Comparison of ENCODE assay signal across 8 cellular contexts in the genomic region with DNA sequence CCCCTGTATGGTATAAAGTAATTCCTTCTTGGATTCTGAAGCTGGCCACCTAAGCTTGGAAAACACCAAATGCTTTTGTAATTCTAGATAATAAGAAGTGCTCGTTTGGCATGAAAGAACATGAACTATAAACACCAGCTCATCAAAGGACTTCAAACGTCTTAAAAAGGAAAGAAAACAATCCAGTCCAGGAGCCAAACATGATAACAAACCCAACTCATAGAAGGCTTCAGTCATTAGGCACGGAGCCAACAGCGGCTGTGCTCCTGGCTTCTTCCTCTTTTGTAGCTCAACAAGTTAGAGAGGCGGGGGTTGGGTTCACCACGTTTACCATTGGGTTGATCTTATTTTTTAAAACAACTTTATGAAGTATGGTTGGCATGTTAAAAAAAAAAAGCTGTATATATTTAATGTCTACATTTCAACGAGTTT. TPM values are rescaled to one million over a fixed set of nuclear protein-coding genes. Genes with fewer than 3 reads are reported as not detected.
DNase-seq lines count a peak whose midpoint lies in the region; ATAC-seq and TF ChIP-seq lines count a peak whose summit lies in the region.

No MANE protein-coding gene starts in this region.

- H3K27ac ChIP-seq in DOHH2 (ENCODE audit: low read depth, low read length) (peak overlapping the region; percentile 99), KMS-11 (no peak overlapping the region)

- H3K27me3 ChIP-seq in DOHH2 (ENCODE audit: control insufficient read depth, low read length) (no peaks in the 10 kb centered on the region), KMS-11 (ENCODE audit: insufficient read depth, low read depth) (no peaks in the 10 kb centered on the region; the same call in 1 of the 2 replicates)

- H3F3A ChIP-seq in DOHH2 (ENCODE audit: control insufficient read depth, insufficient read depth), result peaks cover 61% of the 10 kb centered on the region

- H3K9me3 Mint-ChIP-seq in nephron, result no peaks in the 10 kb centered on the region

- H3K4me3 ChIP-seq in DOHH2 (ENCODE audit: low read length) (peak overlapping the region; percentile 76), KMS-11 (IDR thresholded peaks at IDR 0.05; ENCODE audit: insufficient read depth, low read depth, low read length) (no peak overlapping the region)

- ATAC-seq in T-helper 17 cell (peak; percentile 6), HG03442 (IDR thresholded peaks at IDR 0.05; ENCODE audit: unreplicated experiment) (no peak)

- peak overlapping the region; percentile 97 for H3K27ac Mint-ChIP-seq in T-helper 17 cell
- H3K27ac Mint-ChIP-seq in nephron, result peak overlapping the region in 2 of 3 experiments; percentile 28 to 51

- peak in 1 of 3 donors; percentile 31 for DNase-seq in T-helper 17 cell
- peak; percentile 14 for DNase-seq in effector CD4-positive, alpha-beta T cell
- DNase-seq in foreskin melanocyte, result no peak
- DNase-seq in AG20443 (ENCODE audit: low spot score), result no peak

- H3K9me3 ChIP-seq in DOHH2 (ENCODE audit: control insufficient read depth, insufficient read depth, low read length) (no peaks in the 10 kb centered on the region), T-helper 17 cell (ENCODE audit: control insufficient read depth, low read length, poor library complexity, severe bottlenecking) (no peaks in the 10 kb centered on the region)

- H3K36me3 Mint-ChIP-seq in T-helper 17 cell (ENCODE audit: low read depth) (no peaks in the 10 kb centered on the region), nephron (ENCODE audit: low read depth) (no peaks in the 10 kb centered on the region)

- no peak overlapping the region for H3K9ac ChIP-seq in KMS-11

- peaks cover 30% of the 10 kb centered on the region for H3K4me1 Mint-ChIP-seq in T-helper 17 cell
- H3K4me1 Mint-ChIP-seq in nephron, result peaks cover 52% of the 10 kb centered on the region

- peaks cover 23% of the 10 kb centered on the region for H3K36me3 ChIP-seq in DOHH2 (ENCODE audit: control insufficient read depth, low read length)
- H3K36me3 ChIP-seq in KMS-11 (ENCODE audit: insufficient read depth), result no peaks in the 10 kb centered on the region

- no peak overlapping the region; the same call in 1 of the 2 replicates for H2AFZ ChIP-seq in KMS-11 (ENCODE audit: low read depth)

- H4K20me1 ChIP-seq in DOHH2 (ENCODE audit: control insufficient read depth, insufficient read depth, low read depth, low read length) (no peaks in the 10 kb centered on the region), KMS-11 (ENCODE audit: insufficient read depth) (no peaks in the 10 kb centered on the region)

- H3K4me2 ChIP-seq in DOHH2 (ENCODE audit: low read length), result peak overlapping the region; percentile 99
- peak overlapping the region; percentile 94 for H3K4me2 ChIP-seq in KMS-11

- H3K79me2 ChIP-seq in DOHH2 (ENCODE audit: control insufficient read depth, low read length), result peaks cover under 1% of the 10 kb centered on the region; the same call in 1 of the 2 replicates
- H3K79me2 ChIP-seq in KMS-11 (ENCODE audit: insufficient read depth, low read depth), result no peaks in the 10 kb centered on the region

- H3K4me1 ChIP-seq in DOHH2 (ENCODE audit: control insufficient read depth, low read length) (peaks cover 89% of the 10 kb centered on the region), KMS-11 (ENCODE audit: low read depth, poor library complexity, severe bottlenecking) (peaks cover 25% of the 10 kb centered on the region)

- TF ChIP-seq CTCF in DOHH2 (IDR thresholded peaks at IDR 0.05; ENCODE audit: low read depth, low read length, poor library complexity, severe bottlenecking), result no peak
- no peak for TF ChIP-seq CTCF in KMS-11 (conservative IDR thresholded peaks at IDR 0.05; ENCODE audit: low read depth, low read length)
- TF ChIP-seq CTCF in nephron (IDR thresholded peaks at IDR 0.05; ENCODE audit: unreplicated experiment in 3 of 3), result no peak

- H3K27me3 Mint-ChIP-seq in T-helper 17 cell, result peaks cover 7% of the 10 kb centered on the region
- H3K27me3 Mint-ChIP-seq in nephron (ENCODE audit: low read depth), result peaks cover 53% of the 10 kb centered on the region

- no peaks in the 10 kb centered on the region for H3K9me2 ChIP-seq in DOHH2 (replicated peaks; ENCODE audit: control insufficient read depth, low read length)

- H3K4me3 Mint-ChIP-seq in T-helper 17 cell (peak overlapping the region; percentile 86), nephron (no peak overlapping the region)

RNA-seq across cellular contexts. Expression of a gene that starts 56.4 kb away (rescaled TPM):
- total RNA-seq in T-helper 17 cell, result under 1 TPM in 1 of 2 donors, not detected in 1; 0.72 TPM
